Comparison of ENCODE assay signal across 1 cellular context in the genomic region with DNA sequence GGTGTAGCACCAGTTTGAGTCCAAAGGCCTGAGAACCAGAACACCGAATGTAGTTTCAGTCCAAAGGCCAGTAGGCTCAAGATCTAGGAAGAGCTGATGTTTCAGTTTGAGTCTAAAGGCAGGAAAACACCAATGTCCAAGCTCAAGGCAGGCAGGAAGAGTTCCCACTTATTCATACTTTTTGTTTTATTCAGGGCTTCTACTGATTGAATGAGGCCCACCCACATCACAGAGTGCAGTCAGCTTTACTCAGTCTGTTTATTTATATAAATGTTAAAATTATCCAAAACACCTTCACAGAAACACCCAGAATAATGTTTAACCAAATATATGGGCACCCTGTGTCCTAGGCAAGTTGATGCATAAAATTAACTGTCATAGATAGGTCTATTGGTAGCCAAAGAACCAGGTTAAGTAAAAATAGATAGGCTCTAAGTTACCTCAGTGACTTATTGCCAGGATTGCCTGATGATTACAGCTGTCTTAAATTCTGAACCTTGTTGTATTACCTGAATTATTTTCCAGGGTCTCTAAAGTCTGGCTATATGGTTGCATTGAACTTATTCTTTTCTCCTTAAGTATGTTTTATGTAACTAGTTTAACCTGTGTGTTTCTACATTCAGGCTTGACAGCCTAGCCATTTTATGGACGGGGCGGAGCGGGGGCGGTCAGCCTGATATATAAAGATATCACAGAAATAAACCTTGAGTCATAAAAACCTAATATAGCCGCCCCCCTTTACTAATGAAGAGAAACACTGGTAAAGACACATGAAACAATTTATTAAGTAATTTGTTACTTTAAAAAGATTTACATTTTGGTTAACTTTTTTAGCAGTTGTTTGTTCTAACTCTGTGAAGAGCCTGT.
TF ChIP-seq lines count a peak whose summit lies in the region.

No MANE protein-coding gene starts in this region.

TF ChIP-seq in HCT116, 20 proteins besides CTCF, POLR2A, EP300 and RAD21 (continued from another document):
- TF ChIP-seq REST (IDR thresholded peaks at IDR 0.05; ENCODE audit: low read depth) (no peak), ATF3 (IDR thresholded peaks at IDR 0.05) (no peak), ZNF274 (IDR thresholded peaks at IDR 0.05; ENCODE audit: low read depth, low read length) (no peak), JUND (IDR thresholded peaks at IDR 0.05) (no peak), EZH2phosphoT487 (IDR thresholded peaks at IDR 0.05; ENCODE audit: borderline replicate concordance) (no peak), POLR2AphosphoS5 (IDR thresholded peaks at IDR 0.05; ENCODE audit: low read depth, low read length) (no peak), MAX (IDR thresholded peaks at IDR 0.05) (no peak), ELF1 (IDR thresholded peaks at IDR 0.05; ENCODE audit: borderline replicate concordance, low read depth) (no peak), SRF (IDR thresholded peaks at IDR 0.05; ENCODE audit: low read depth) (no peak), YY1 (IDR thresholded peaks at IDR 0.05; ENCODE audit: extremely low read depth, insufficient replicate concordance, low read depth, low read length) (no peak), ZFX (IDR thresholded peaks at IDR 0.05) (no peak), CBX3 (IDR thresholded peaks at IDR 0.05; ENCODE audit: low read depth) (no peak), TCF7L2 (IDR thresholded peaks at IDR 0.05; ENCODE audit: borderline replicate concordance, extremely low read depth, insufficient read depth, insufficient read length) (no peak), SIN3A (IDR thresholded peaks at IDR 0.05; ENCODE audit: low read depth) (no peak), FOSL1 (IDR thresholded peaks at IDR 0.05; ENCODE audit: low read depth) (no peak)
- TF ChIP-seq, protein P1, sequence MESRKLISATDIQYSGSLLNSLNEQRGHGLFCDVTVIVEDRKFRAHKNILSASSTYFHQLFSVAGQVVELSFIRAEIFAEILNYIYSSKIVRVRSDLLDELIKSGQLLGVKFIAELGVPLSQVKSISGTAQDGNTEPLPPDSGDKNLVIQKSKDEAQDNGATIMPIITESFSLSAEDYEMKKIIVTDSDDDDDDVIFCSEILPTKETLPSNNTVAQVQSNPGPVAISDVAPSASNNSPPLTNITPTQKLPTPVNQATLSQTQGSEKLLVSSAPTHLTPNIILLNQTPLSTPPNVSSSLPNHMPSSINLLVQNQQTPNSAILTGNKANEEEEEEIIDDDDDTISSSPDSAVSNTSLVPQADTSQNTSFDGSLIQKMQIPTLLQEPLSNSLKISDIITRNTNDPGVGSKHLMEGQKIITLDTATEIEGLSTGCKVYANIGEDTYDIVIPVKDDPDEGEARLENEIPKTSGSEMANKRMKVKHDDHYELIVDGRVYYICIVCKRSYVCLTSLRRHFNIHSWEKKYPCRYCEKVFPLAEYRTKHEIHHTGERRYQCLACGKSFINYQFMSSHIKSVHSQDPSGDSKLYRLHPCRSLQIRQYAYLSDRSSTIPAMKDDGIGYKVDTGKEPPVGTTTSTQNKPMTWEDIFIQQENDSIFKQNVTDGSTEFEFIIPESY (IDR thresholded peaks at IDR 0.05; ENCODE audit: extremely low read depth, insufficient replicate concordance, low read length): no peak
